Comparison of ENCODE assay signal across 9 cellular contexts in genomic region chr3:73848173-73848751, GRCh38.
DNase-seq lines count a peak whose midpoint lies in the region; TF ChIP-seq lines count a peak whose summit lies in the region.
"Had no signal": no experiment of that assay in that cellular context is flagged by ENCODE, and none has a peak within 500 bp of the region (broad histone marks: within the 10 kb centered on the region; RNA-seq: fewer than 3 reads in every experiment).

No MANE protein-coding gene starts in this region.

- no peak for TF ChIP-seq EP300 in neural cell (conservative IDR thresholded peaks at IDR 0.05; ENCODE audit: poor library complexity, severe bottlenecking)

- H3K27ac ChIP-seq in neural cell (ENCODE audit: low read length), result no peak overlapping the region

- no peaks in the 10 kb centered on the region for H3K9me3 ChIP-seq in neural cell (ENCODE audit: low read length)

- peak; percentile 15 for DNase-seq in NCI-H2227 (lab: John Stamatoyannopoulos, UW; ENCODE audit: unreplicated experiment)
- DNase-seq in dedifferentiated amniotic fluid mesenchymal stem cell (ENCODE audit: extremely low spot score), result peak; percentile 31
- no peak for DNase-seq in stimulated activated CD4-positive, alpha-beta T cell treated with anti-CD3 and anti-CD28 coated beads, Interleukin-2, amount 100 ng/mL, for 48 hours
- DNase-seq in activated CD4-positive, alpha-beta T cell treated with anti-CD3 and anti-CD28 coated beads, Interleukin-2, amount 50 U/mL, for 48 hours, result no peak
- DNase-seq in activated T-cell treated with anti-CD3 and anti-CD28 coated beads for 4 hours, result no peak
- no peak for DNase-seq in stimulated activated CD4-positive, alpha-beta T cell treated with anti-CD3 and anti-CD28 coated beads, Interleukin-1b, Interleukin-23, amount 100 ng/mL, for 48 hours
- DNase-seq: left cardiac atrium had no signal

- H4K20me1 ChIP-seq in neural cell (ENCODE audit: insufficient read depth), result no peaks in the 10 kb centered on the region

- H3K36me3 ChIP-seq in neural cell (ENCODE audit: insufficient read depth, low read length), result no peaks in the 10 kb centered on the region

- peak; percentile 26; the same call in 1 of the 3 replicates for TF ChIP-seq CTCF in GM12872 (IDR thresholded peaks at IDR 0.05; ENCODE audit: insufficient read depth, low read depth, low read length)
- TF ChIP-seq CTCF in neural cell (IDR thresholded peaks at IDR 0.05; ENCODE audit: poor library complexity, severe bottlenecking), result peak; percentile 75

- no peaks in the 10 kb centered on the region for H3K27me3 ChIP-seq in neural cell (ENCODE audit: insufficient read depth, low read depth, low read length)

- H3K4me3 ChIP-seq in neural cell (ENCODE audit: low read length), result no peak overlapping the region

- no peak overlapping the region for H3K4me2 ChIP-seq in neural cell (ENCODE audit: low read length)

- H3K9ac ChIP-seq in neural cell (ENCODE audit: low read length), result no peak overlapping the region

- no peaks in the 10 kb centered on the region for H3F3A ChIP-seq in neural cell (ENCODE audit: insufficient read depth, low read length, poor library complexity, severe bottlenecking)

- no peak overlapping the region for H2AFZ ChIP-seq in neural cell (ENCODE audit: low read depth, low read length)

- no peaks in the 10 kb centered on the region for H3K79me2 ChIP-seq in neural cell (replicated peaks; ENCODE audit: insufficient read depth, low read length)

- peak; percentile 75 for TF ChIP-seq RAD21 in neural cell (conservative IDR thresholded peaks at IDR 0.05)

- H3K9me2 ChIP-seq in neural cell (ENCODE audit: insufficient read depth, low read length), result no peaks in the 10 kb centered on the region

TF ChIP-seq in neural cell, 6 proteins besides CTCF, POLR2A, EP300 and RAD21:
- TF ChIP-seq SMC3 (conservative IDR thresholded peaks at IDR 0.05; ENCODE audit: poor library complexity) (peak; percentile 71), MXI1 (conservative IDR thresholded peaks at IDR 0.05; ENCODE audit: poor library complexity, severe bottlenecking) (no peak)

Comparison
In these comparisons a context has a peak if more than half of its experiments do, and no peak if none do; other contexts are left out.
1. DNase-seq: peak in NCI-H2227 (single experiment) and dedifferentiated amniotic fluid mesenchymal stem cell (single experiment); none in stimulated activated CD4-positive, alpha-beta T cell treated with anti-CD3 and anti-CD28 coated beads, Interleukin-2, amount 100 ng/mL, for 48 hours (0 of 2), activated CD4-positive, alpha-beta T cell treated with anti-CD3 and anti-CD28 coated beads, Interleukin-2, amount 50 U/mL, for 48 hours (0 of 2), activated T-cell treated with anti-CD3 and anti-CD28 coated beads for 4 hours (single experiment) and stimulated activated CD4-positive, alpha-beta T cell treated with anti-CD3 and anti-CD28 coated beads, Interleukin-1b, Interleukin-23, amount 100 ng/mL, for 48 hours (single experiment).